ENCODE assay signal across 15 cellular contexts in genomic region chr9:125460883-125461475, GRCh38.
DNase-seq lines count a peak whose midpoint lies in the region; ATAC-seq and TF ChIP-seq lines count a peak whose summit lies in the region.
"Had no signal": no experiment of that assay in that cellular context is flagged by ENCODE, and none has a peak within 500 bp of the region (broad histone marks: within the 10 kb centered on the region; RNA-seq: fewer than 3 reads in every experiment).

No MANE protein-coding gene starts in this region.

- no peak for TF ChIP-seq RAD21 in SK-N-SH (IDR thresholded peaks at IDR 0.05; ENCODE audit: low read length)

- H3K4me3 Mint-ChIP-seq in activated naive CD8-positive, alpha-beta T cell treated with anti-CD3 and anti-CD28 coated beads, Interleukin-2, amount 50 U/mL, for 24 hours, result no peak overlapping the region
- H3K4me3 Mint-ChIP-seq: activated T-cell treated with anti-CD3 and anti-CD28 coated beads, Interleukin-2, amount 50 U/mL, for 72 hours; natural killer cell had no signal

- H3K4me2 ChIP-seq in osteoblast (ENCODE audit: insufficient read depth, low read length), result peak overlapping the region; percentile 26
- no peak overlapping the region for H3K4me2 ChIP-seq in SK-N-SH

- H3K79me2 ChIP-seq in osteoblast (ENCODE audit: insufficient read depth, low read length) (no peaks in the 10 kb centered on the region), SK-N-SH (ENCODE audit: insufficient read depth) (no peaks in the 10 kb centered on the region)

- ATAC-seq in GM21447 (IDR thresholded peaks at IDR 0.05; ENCODE audit: unreplicated experiment), result no peak
- ATAC-seq in activated naive CD8-positive, alpha-beta T cell treated with anti-CD3 and anti-CD28 coated beads, Interleukin-2, amount 50 U/mL, for 24 hours, result no peak
- ATAC-seq: activated T-cell treated with anti-CD3 and anti-CD28 coated beads, Interleukin-2, amount 50 U/mL, for 72 hours; natural killer cell had no signal

- no peaks in the 10 kb centered on the region for H3K27me3 Mint-ChIP-seq in activated naive CD8-positive, alpha-beta T cell treated with anti-CD3 and anti-CD28 coated beads, Interleukin-2, amount 50 U/mL, for 24 hours

- POLR2A ChIA-PET in SK-N-SH (lab: Yijun Ruan, JAX), result no interaction called here

- CTCF ChIA-PET in SK-N-SH (lab: Yijun Ruan, JAX), result interaction anchor here (0.8 kb wide), 1 partner anchor 21 kb away, joined by 3 read pairs; no protein-coding TSS in a partner anchor

- H3F3A ChIP-seq in SK-N-SH (replicated peaks; ENCODE audit: insufficient read depth), result peaks cover 7% of the 10 kb centered on the region

- no peaks in the 10 kb centered on the region for H3K4me1 Mint-ChIP-seq in activated naive CD8-positive, alpha-beta T cell treated with anti-CD3 and anti-CD28 coated beads, Interleukin-2, amount 50 U/mL, for 24 hours
- H3K4me1 Mint-ChIP-seq: natural killer cell had no signal

- TF ChIP-seq CTCF in osteoblast (IDR thresholded peaks at IDR 0.05; ENCODE audit: extremely low read depth, low read depth, low read length) (no peak), SK-N-SH (IDR thresholded peaks at IDR 0.05) (no peak)

- H3K27ac ChIP-seq in osteoblast (ENCODE audit: low read depth, low read length), result peak overlapping the region; percentile 64
- no peak overlapping the region for H3K27ac ChIP-seq in SK-N-SH (ENCODE audit: low read depth in 2 of 2, low read length in 1 of 2)
- H3K27ac ChIP-seq: C4-2B had no signal

- H2AFZ ChIP-seq in osteoblast (ENCODE audit: low read length) (no peak overlapping the region), SK-N-SH (ENCODE audit: low read depth) (no peak overlapping the region)

- DNase-seq in AG20443 (ENCODE audit: low spot score) (peak; percentile 47), LHCN-M2 (ENCODE audit: low read depth) (peak; percentile 16), fibroblast of gingiva (ENCODE audit: low read depth) (peak; percentile 85), osteoblast (ENCODE audit: insufficient read length, low spot score, missing footprints) (no peak), SK-N-SH (no peak), inferior parietal cortex (ENCODE audit: extremely low spot score) (no peak)
- DNase-seq in activated naive CD8-positive, alpha-beta T cell treated with anti-CD3 and anti-CD28 coated beads, Interleukin-2, amount 50 U/mL, for 24 hours, result no peak
- DNase-seq: activated T-cell treated with anti-CD3 and anti-CD28 coated beads, Interleukin-2, amount 50 U/mL, for 72 hours; GF-D8; natural killer cell; NCI-H1105 treated with DMSO at 0.1 percent for 48 hours; NK-92 treated with Interleukin-12 subunit alpha and Interleukin-12 subunit beta, amount 100 ng/mL, for 24 hours had no signal

- no peaks in the 10 kb centered on the region for H3K27me3 ChIP-seq in osteoblast (ENCODE audit: insufficient read depth, low read length)
- no peaks in the 10 kb centered on the region for H3K27me3 ChIP-seq in SK-N-SH (ENCODE audit: insufficient read depth)
- H3K27me3 ChIP-seq: breast epithelium had no signal

- H3K9ac ChIP-seq in SK-N-SH, result no peak overlapping the region

- peaks cover 8% of the 10 kb centered on the region for H3K9me3 Mint-ChIP-seq in activated naive CD8-positive, alpha-beta T cell treated with anti-CD3 and anti-CD28 coated beads, Interleukin-2, amount 50 U/mL, for 24 hours

- no peak for TF ChIP-seq EP300 in SK-N-SH (IDR thresholded peaks at IDR 0.05; ENCODE audit: borderline replicate concordance in 1 of 2, low read depth in 1 of 2, low read length in 1 of 2)

- no peaks in the 10 kb centered on the region for H3K9me2 ChIP-seq in SK-N-SH

- H3K4me1 ChIP-seq in osteoblast (ENCODE audit: insufficient read depth, low read length), result peaks cover 10% of the 10 kb centered on the region
- H3K4me1 ChIP-seq in SK-N-SH (ENCODE audit: control insufficient read depth in 1 of 2, insufficient read depth in 2 of 2, low read depth in 1 of 2, low read length in 1 of 2), result peaks cover 0 to 2% of the 10 kb centered on the region in 2 experiments; a peak in 2 of 4 replicates
- H3K4me1 ChIP-seq: breast epithelium had no signal

- H4K20me1 ChIP-seq in osteoblast (ENCODE audit: insufficient read depth, low read length) (peaks cover 27% of the 10 kb centered on the region), SK-N-SH (ENCODE audit: insufficient read depth) (no peaks in the 10 kb centered on the region)

- H3K36me3 Mint-ChIP-seq in activated naive CD8-positive, alpha-beta T cell treated with anti-CD3 and anti-CD28 coated beads, Interleukin-2, amount 50 U/mL, for 24 hours (ENCODE audit: low read depth), result peaks cover 45% of the 10 kb centered on the region
- H3K36me3 Mint-ChIP-seq: natural killer cell had no signal

- H3K36me3 ChIP-seq in osteoblast (ENCODE audit: insufficient read depth, low read length) (peaks cover 7% of the 10 kb centered on the region), SK-N-SH (replicated peaks in 1 of 2; ENCODE audit: control insufficient read depth in 1 of 2, insufficient read depth in 2 of 2, low read length in 1 of 2) (peaks cover 16 to 34% of the 10 kb centered on the region in 2 experiments)
- H3K36me3 ChIP-seq: breast epithelium had no signal

- 95% methylated on average over 8 of the region's 8 CpGs for WGBS in SK-N-SH (ENCODE audit: low lambda C conversion rate)

- no peak overlapping the region for H3K4me3 ChIP-seq in osteoblast (ENCODE audit: insufficient read depth, low read length)
- H3K4me3 ChIP-seq in SK-N-SH (ENCODE audit: low read depth in 2 of 2, low read length in 1 of 2), result no peak overlapping the region
- H3K4me3 ChIP-seq: breast epithelium had no signal

- H3K27ac Mint-ChIP-seq in activated naive CD8-positive, alpha-beta T cell treated with anti-CD3 and anti-CD28 coated beads, Interleukin-2, amount 50 U/mL, for 24 hours, result no peak overlapping the region
- H3K27ac Mint-ChIP-seq: activated T-cell treated with anti-CD3 and anti-CD28 coated beads, Interleukin-2, amount 50 U/mL, for 72 hours; natural killer cell had no signal

- no peaks in the 10 kb centered on the region for H3K9me3 ChIP-seq in osteoblast (ENCODE audit: low read depth, low read length)
- peaks cover 13% of the 10 kb centered on the region for H3K9me3 ChIP-seq in SK-N-SH

TF ChIP-seq in SK-N-SH, 30 proteins besides CTCF, POLR2A, EP300 and RAD21:
- TF ChIP-seq IRF3 (IDR thresholded peaks at IDR 0.05; ENCODE audit: low read depth, low read length) (no peak), USF2 (IDR thresholded peaks at IDR 0.05; ENCODE audit: borderline replicate concordance, low read depth, low read length) (no peak), PBX3 (IDR thresholded peaks at IDR 0.05) (no peak)

Comparison
In these comparisons a context has a peak if more than half of its experiments do, and no peak if none do; other contexts are left out.
1. DNase-seq: peak in AG20443 (single experiment), LHCN-M2 (single experiment) and fibroblast of gingiva (single experiment); none in osteoblast (single experiment), SK-N-SH (single experiment), inferior parietal cortex (single experiment) and activated naive CD8-positive, alpha-beta T cell treated with anti-CD3 and anti-CD28 coated beads, Interleukin-2, amount 50 U/mL, for 24 hours (single experiment).